Comparison of ENCODE assay signal across 14 cellular contexts in the genomic region with DNA sequence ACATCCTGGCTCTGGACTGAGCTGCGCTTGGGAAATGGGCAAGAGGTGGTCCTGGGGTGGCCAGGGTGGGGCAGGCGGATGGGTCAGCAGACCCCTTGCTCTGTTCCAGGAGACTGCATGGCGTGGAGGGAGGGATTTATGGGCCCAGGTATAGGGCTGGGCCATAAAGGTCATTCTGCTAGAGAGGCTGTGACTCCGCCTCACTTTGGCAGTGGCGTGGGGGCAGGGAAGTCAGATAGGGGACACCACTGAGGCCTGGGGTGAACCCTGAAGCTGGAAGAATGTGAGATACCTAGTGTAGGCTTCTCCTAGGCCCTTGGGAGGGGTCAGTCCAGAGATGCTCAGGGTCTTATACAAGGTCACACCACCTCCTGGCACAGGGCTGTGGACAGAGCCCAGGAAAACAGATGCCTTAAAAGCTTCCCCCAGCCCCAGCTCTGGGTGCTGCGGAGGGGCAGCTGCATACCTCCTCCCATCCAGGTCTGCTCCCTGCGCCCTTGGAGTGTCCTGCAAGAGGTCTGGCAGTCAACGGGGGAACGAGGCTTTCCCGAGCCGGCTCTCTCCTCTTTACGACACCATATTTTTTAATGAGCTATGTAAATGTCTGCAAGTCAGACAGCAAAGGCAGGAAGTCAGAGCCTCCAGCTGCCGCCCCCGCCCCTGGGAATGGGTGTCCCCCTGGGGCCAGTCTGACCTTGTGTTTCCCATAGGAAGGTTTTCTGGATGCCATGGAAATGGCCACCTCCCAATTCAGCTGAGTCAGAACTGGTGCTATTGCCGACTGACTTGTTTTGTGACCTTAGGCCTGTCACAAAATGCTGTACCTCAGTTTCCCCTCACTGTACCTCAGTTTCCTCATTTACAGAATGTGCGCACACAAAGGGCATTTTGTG. TPM values are rescaled to one million over a fixed set of nuclear protein-coding genes. Genes with fewer than 3 reads are reported as not detected.
DNase-seq lines count a peak whose midpoint lies in the region; ATAC-seq and TF ChIP-seq lines count a peak whose summit lies in the region.
"Had no signal": no experiment of that assay in that cellular context is flagged by ENCODE, and none has a peak within 500 bp of the region (broad histone marks: within the 10 kb centered on the region; RNA-seq: fewer than 3 reads in every experiment).

No MANE protein-coding gene starts in this region.

- DNase-seq in BE2C (peak; percentile 70), NB4 (ENCODE audit: low read depth) (peak; percentile 38), globus pallidus (ENCODE audit: low spot score) (no peak), epidermal melanocyte (ENCODE audit: insufficient read length, low spot score) (no peak)
- DNase-seq in activated CD4-positive, alpha-beta T cell treated with anti-CD3 and anti-CD28 coated beads, Interleukin-2, amount 10 ng/mL, durations not matched to agents 24 days and 14 days = no peak
- DNase-seq: activated naive CD4-positive, alpha-beta T cell treated with Interleukin-2 at 50 U/mL for 16 hours; central memory CD4-positive, alpha-beta T cell; KG1; NCI-H146 had no signal

- no peak overlapping the region for H3K27ac Mint-ChIP-seq in activated CD4-positive, alpha-beta T cell treated with anti-CD3 and anti-CD28 coated beads, Interleukin-2, amount 10 ng/mL, durations not matched to agents 24 days and 14 days

- ATAC-seq in GM19395 (IDR thresholded peaks at IDR 0.05; ENCODE audit: unreplicated experiment) = no peak

- H3K4me3 ChIP-seq in BE2C (ENCODE audit: low read depth, low read length) (peak overlapping the region; percentile 15), NB4 (ENCODE audit: low read depth, low read length) (no peak overlapping the region), mesodermal cell (ENCODE audit: extremely low read depth, insufficient read depth, low read length, poor library complexity, severe bottlenecking) (no peak overlapping the region)
- H3K4me3 ChIP-seq: SJSA1 had no signal

- peaks cover 13% of the 10 kb centered on the region for H3K27me3 Mint-ChIP-seq in activated CD4-positive, alpha-beta T cell treated with anti-CD3 and anti-CD28 coated beads, Interleukin-2, amount 10 ng/mL, durations not matched to agents 24 days and 14 days

- H3K4me1 ChIP-seq in BE2C (peaks cover 51% of the 10 kb centered on the region), mesodermal cell (ENCODE audit: control insufficient read depth, insufficient read depth, low read length, poor library complexity, severe bottlenecking) (peaks cover 10% of the 10 kb centered on the region)
- H3K4me1 ChIP-seq: SJSA1 had no signal

- 86 to 92% methylated on average over 9 to 10 of the region's 16 CpGs for WGBS in mesodermal cell (ENCODE audit: insufficient coverage in 2 of 2), 2 experiments

- H3K36me3 Mint-ChIP-seq in activated CD4-positive, alpha-beta T cell treated with anti-CD3 and anti-CD28 coated beads, Interleukin-2, amount 10 ng/mL, durations not matched to agents 24 days and 14 days (ENCODE audit: low read depth) = no peaks in the 10 kb centered on the region

- no peak for TF ChIP-seq CTCF in BE2C (IDR thresholded peaks at IDR 0.05; ENCODE audit: low read depth, low read length)
- TF ChIP-seq CTCF in NB4 (IDR thresholded peaks at IDR 0.05; ENCODE audit: low read depth, low read length) = no peak

- no peaks in the 10 kb centered on the region for H3K27me3 ChIP-seq in BE2C
- H3K27me3 ChIP-seq: SJSA1 had no signal

- H3K9me3 Mint-ChIP-seq in activated CD4-positive, alpha-beta T cell treated with anti-CD3 and anti-CD28 coated beads, Interleukin-2, amount 10 ng/mL, durations not matched to agents 24 days and 14 days = no peaks in the 10 kb centered on the region

- no peak overlapping the region for H3K4me3 Mint-ChIP-seq in activated CD4-positive, alpha-beta T cell treated with anti-CD3 and anti-CD28 coated beads, Interleukin-2, amount 10 ng/mL, durations not matched to agents 24 days and 14 days

- intact Hi-C loops in activated CD4-positive, alpha-beta T cell treated with anti-CD3 and anti-CD28 coated beads, Interleukin-2, amount 10 ng/mL, durations not matched to agents 24 days and 14 days (cut with micrococcal nuclease) = no loop called here

- no peaks in the 10 kb centered on the region for H3K9me3 ChIP-seq in BE2C
- no peaks in the 10 kb centered on the region for H3K9me3 ChIP-seq in mesodermal cell (ENCODE audit: control insufficient read depth, low read length)
- H3K9me3 ChIP-seq: SJSA1 had no signal

- no peak for TF ChIP-seq POLR2A in NB4 (IDR thresholded peaks at IDR 0.05; ENCODE audit: extremely low read depth, insufficient read length)

- no peaks in the 10 kb centered on the region for H3K36me3 ChIP-seq in BE2C
- no peaks in the 10 kb centered on the region for H3K36me3 ChIP-seq in mesodermal cell (ENCODE audit: control insufficient read depth, insufficient read depth, low read length)
- H3K36me3 ChIP-seq: SJSA1 had no signal

- H3K4me1 Mint-ChIP-seq in activated CD4-positive, alpha-beta T cell treated with anti-CD3 and anti-CD28 coated beads, Interleukin-2, amount 10 ng/mL, durations not matched to agents 24 days and 14 days = peaks cover 6% of the 10 kb centered on the region

- peak overlapping the region; percentile 86 for H3K27ac ChIP-seq in cingulate gyrus (ENCODE audit: low read depth, low read length)
- peak overlapping the region; percentile 72 for H3K27ac ChIP-seq in mesodermal cell (ENCODE audit: low read depth, low read length, severe bottlenecking)
- H3K27ac ChIP-seq: SJSA1 had no signal

RNA-seq across cellular contexts. Expression of a gene that starts 26.3 kb away (rescaled TPM):
- polyA plus RNA-seq in BE2C (2012; ENCODE audit: insufficient read depth, insufficient read length, low read depth) = 44.0 TPM
- polyA plus RNA-seq in mesodermal cell (2013, experiment 1 of 2) = 25.1 TPM
- 20.0 TPM for polyA plus RNA-seq in mesodermal cell (2013, experiment 2 of 2)
- total RNA-seq in activated CD4-positive, alpha-beta T cell treated with anti-CD3 and anti-CD28 coated beads, Interleukin-2, amount 10 ng/mL, durations not matched to agents 24 days and 14 days = not detected in 2 replicates
- total RNA-seq: SJSA1 had no signal
- polyA plus RNA-seq: BJ had no signal

Comparison
In these comparisons a context has a peak if more than half of its experiments do, and no peak if none do; other contexts are left out.
1. DNase-seq: peak in BE2C (single experiment) and NB4 (single experiment); none in globus pallidus (single experiment), activated CD4-positive, alpha-beta T cell treated with anti-CD3 and anti-CD28 coated beads, Interleukin-2, amount 10 ng/mL, durations not matched to agents 24 days and 14 days (single experiment) and epidermal melanocyte (single experiment).